In genomic region chr15:73996939-73997338, GRCh38 we compare ENCODE assay signal across 8 cellular contexts. TPM values are rescaled to one million over a fixed set of nuclear protein-coding genes. Genes with fewer than 3 reads are reported as not detected.
DNase-seq lines count a peak whose midpoint lies in the region; ATAC-seq and TF ChIP-seq lines count a peak whose summit lies in the region.

No MANE protein-coding gene starts in this region.

- H3K27me3 ChIP-seq in BLaER1, result no peaks in the 10 kb centered on the region
- peaks cover 4% of the 10 kb centered on the region; the same call in 1 of the 2 replicates for H3K27me3 ChIP-seq in GM23338 (ENCODE audit: insufficient read depth)
- no peaks in the 10 kb centered on the region for H3K27me3 ChIP-seq in stomach smooth muscle (ENCODE audit: control insufficient read depth in 1 of 2, insufficient read depth in 2 of 2, low read length in 2 of 2)
- no peaks in the 10 kb centered on the region for H3K27me3 ChIP-seq in WERI-Rb-1 (ENCODE audit: insufficient read depth, low read depth, severe bottlenecking)

- no peak overlapping the region for H2AFZ ChIP-seq in GM23338

- H3K4me2 ChIP-seq in BLaER1 (peak overlapping the region; percentile 97), GM23338 (peak overlapping the region; percentile 2; the same call in 1 of the 2 replicates)

- H3K4me1 Mint-ChIP-seq in GM23338 (peaks cover 21% of the 10 kb centered on the region), activated B cell treated with CpG ODN at 0.5 μM for 24 hours (peaks cover 72% of the 10 kb centered on the region)

- intact Hi-C loops in activated B cell treated with CpG ODN at 0.5 μM for 24 hours (cut with micrococcal nuclease), result loop anchor here (1.0 kb wide), 1 partner anchor 10 kb away; no protein-coding TSS in a partner anchor

- H3K9me3 Mint-ChIP-seq in GM23338, result no peaks in the 10 kb centered on the region
- H3K9me3 Mint-ChIP-seq in activated B cell treated with CpG ODN at 0.5 μM for 24 hours, result no peaks in the 10 kb centered on the region

- H3K4me3 Mint-ChIP-seq in GM23338 (peak overlapping the region; percentile 16; the same call in 2 of the 3 replicates), activated B cell treated with CpG ODN at 0.5 μM for 24 hours (peak overlapping the region; percentile 91)

- H3K27ac ChIP-seq in BLaER1, result 0 out of 2 replicates have a peak overlapping the region, but pooled peaks have one; percentile 7
- no peak overlapping the region for H3K27ac ChIP-seq in GM23338 (ENCODE audit: low read depth)
- peak overlapping the region; percentile 41 for H3K27ac ChIP-seq in stomach smooth muscle (ENCODE audit: low read length)
- no peak overlapping the region for H3K27ac ChIP-seq in WERI-Rb-1

- peaks cover 36% of the 10 kb centered on the region for H3K36me3 ChIP-seq in BLaER1
- peaks cover 12% of the 10 kb centered on the region; the same call in 1 of the 2 replicates for H3K36me3 ChIP-seq in GM23338 (ENCODE audit: insufficient read depth)
- peaks cover 9 to 13% of the 10 kb centered on the region in 2 donors for H3K36me3 ChIP-seq in stomach smooth muscle (ENCODE audit: control insufficient read depth in 2 of 2, insufficient read depth in 2 of 2, low read length in 2 of 2)
- H3K36me3 ChIP-seq in WERI-Rb-1, result peaks cover 19% of the 10 kb centered on the region

- H3K36me3 Mint-ChIP-seq in GM23338 (ENCODE audit: low read depth) (peaks cover 10% of the 10 kb centered on the region; the same call in 2 of the 3 replicates), activated B cell treated with CpG ODN at 0.5 μM for 24 hours (ENCODE audit: low read depth) (peaks cover 36% of the 10 kb centered on the region)

- no peak for TF ChIP-seq CTCF in GM23338 (conservative IDR thresholded peaks at IDR 0.05; ENCODE audit: low read depth in 2 of 2)
- TF ChIP-seq CTCF in activated B cell treated with CpG ODN at 0.5 μM for 24 hours (IDR thresholded peaks at IDR 0.05), result no peak
- TF ChIP-seq CTCF in WERI-Rb-1 (IDR thresholded peaks at IDR 0.05; ENCODE audit: low read depth, low read length), result no peak

- POLR2A ChIA-PET in activated B cell treated with CpG ODN at 0.5 μM for 24 hours (lab: Charles Lee), result interaction anchor here (3.4 kb wide), 1 partner anchor 10 kb away, joined by 39 read pairs; no protein-coding TSS in a partner anchor

- H3F3A ChIP-seq in GM23338 (replicated peaks; ENCODE audit: low read depth), result no peaks in the 10 kb centered on the region

- ATAC-seq in GM23338 (no peak), activated B cell treated with CpG ODN at 0.5 μM for 24 hours (ENCODE audit: low read depth) (no peak), HG02840 (IDR thresholded peaks at IDR 0.05; ENCODE audit: low FRiP score, unreplicated experiment) (no peak)

- H3K27ac Mint-ChIP-seq in GM23338 (peak overlapping the region; percentile 59; the same call in 1 of the 2 replicates), activated B cell treated with CpG ODN at 0.5 μM for 24 hours (peak overlapping the region; percentile 91)

- H3K79me2 ChIP-seq in GM23338 (replicated peaks; ENCODE audit: insufficient read depth), result peaks cover 48% of the 10 kb centered on the region

- CTCF ChIA-PET in activated B cell treated with CpG ODN at 0.5 μM for 24 hours (lab: Charles Lee), result interaction anchor here (1.5 kb wide), 1 partner anchor 25 kb away, joined by 11 read pairs; no protein-coding TSS in a partner anchor

- peak overlapping the region; percentile 88 for H3K4me3 ChIP-seq in BLaER1
- peak overlapping the region; percentile 10; the same call in 1 of the 2 replicates for H3K4me3 ChIP-seq in GM23338
- H3K4me3 ChIP-seq in stomach smooth muscle (ENCODE audit: low read length in 2 of 2), result peak overlapping the region; percentile 77 to 98
- no peak overlapping the region for H3K4me3 ChIP-seq in WERI-Rb-1 (ENCODE audit: low read depth, low read length)

- no peaks in the 10 kb centered on the region for H3K9me3 ChIP-seq in BLaER1
- H3K9me3 ChIP-seq in stomach smooth muscle (ENCODE audit: control insufficient read depth in 2 of 2, low read length in 2 of 2), result no peaks in the 10 kb centered on the region
- H3K9me3 ChIP-seq in WERI-Rb-1 (ENCODE audit: severe bottlenecking), result no peaks in the 10 kb centered on the region

- no peaks in the 10 kb centered on the region for H3K9me2 ChIP-seq in GM23338 (ENCODE audit: insufficient read depth)

- peak; percentile 41 for DNase-seq in GM23338 (ENCODE audit: low spot score)
- no peak for DNase-seq in activated B cell treated with CpG ODN at 0.5 μM for 24 hours
- DNase-seq in iris pigment epithelial cell (ENCODE audit: low read depth), result peak; percentile 73
- no peak for DNase-seq in WERI-Rb-1
- DNase-seq in NCI-H1436 (lab: John Stamatoyannopoulos, UW), result no peak

- H3K4me1 ChIP-seq in BLaER1 (peaks cover 69% of the 10 kb centered on the region), GM23338 (ENCODE audit: insufficient read depth) (peaks cover 9% of the 10 kb centered on the region), stomach smooth muscle (ENCODE audit: control insufficient read depth, insufficient read depth, low read length) (peaks cover 42% of the 10 kb centered on the region)

- H4K20me1 ChIP-seq in BLaER1, result peaks cover 57% of the 10 kb centered on the region
- H4K20me1 ChIP-seq in GM23338 (replicated peaks; ENCODE audit: insufficient read depth), result peaks cover 13% of the 10 kb centered on the region

- H3K9ac ChIP-seq in BLaER1 (no peak overlapping the region), stomach smooth muscle (ENCODE audit: low read length in 2 of 2) (peak overlapping the region; percentile 22 to 91)

- peaks cover 18% of the 10 kb centered on the region for H3K27me3 Mint-ChIP-seq in GM23338 (ENCODE audit: insufficient read depth, low read depth, poor library complexity)
- no peaks in the 10 kb centered on the region for H3K27me3 Mint-ChIP-seq in activated B cell treated with CpG ODN at 0.5 μM for 24 hours

TF ChIP-seq in GM23338, 12 proteins besides CTCF, POLR2A, EP300 and RAD21 (continues in another document):
- TF ChIP-seq ETS1 (IDR thresholded peaks at IDR 0.05) (no peak), JUNB (IDR thresholded peaks at IDR 0.05; ENCODE audit: unreplicated experiment) (no peak), REST (IDR thresholded peaks at IDR 0.05; ENCODE audit: unreplicated experiment) (no peak), ZNF331 (CRISPR knock-in tag; IDR thresholded peaks at IDR 0.05; ENCODE audit: low read depth) (no peak), EZH2phosphoT487 (IDR thresholded peaks at IDR 0.05; ENCODE audit: unreplicated experiment) (no peak), STAT1 (IDR thresholded peaks at IDR 0.05; ENCODE audit: unreplicated experiment) (no peak), ZNF114 (CRISPR knock-in tag; IDR thresholded peaks at IDR 0.05) (no peak)

RNA-seq across cellular contexts. Expression of gene PML, which starts 2.4 kb away (rescaled TPM):
- total RNA-seq in GM23338 (2014; rRNA removed; shearing (Covaris generic)), result 73.1 and 85.3 TPM in 2 replicates
- polyA plus RNA-seq in GM23338 (2016; fragmentation: Nextera tagmentation; extraction: Ambion mirVana), result 18.9 and 19.0 TPM in 2 replicates
- total RNA-seq in activated B cell treated with CpG ODN at 0.5 μM for 24 hours, result 58.1 and 62.4 TPM in 2 replicates

RNA-seq across cellular contexts. Expression of gene STOML1, which starts 4.8 kb away (rescaled TPM):
- total RNA-seq in GM23338 (2014; rRNA removed; shearing (Covaris generic)), result 2.4 and 2.7 TPM in 2 replicates
- 1.5 and 2.3 TPM in 2 replicates for polyA plus RNA-seq in GM23338 (2016; fragmentation: Nextera tagmentation; extraction: Ambion mirVana)
- 8.9 and 10.6 TPM in 2 replicates for total RNA-seq in activated B cell treated with CpG ODN at 0.5 μM for 24 hours

Comparison
In these comparisons a context has a peak if more than half of its experiments do, and no peak if none do; other contexts are left out.
1. H3K27ac ChIP-seq: peak in BLaER1 (single experiment) and stomach smooth muscle (single experiment); none in GM23338 (single experiment) and WERI-Rb-1 (single experiment).
2. DNase-seq: peak in GM23338 (single experiment) and iris pigment epithelial cell (single experiment); none in activated B cell treated with CpG ODN at 0.5 μM for 24 hours (single experiment), WERI-Rb-1 (single experiment) and NCI-H1436 (single experiment).